Comparison of ENCODE assay signal across 1 cellular context in the genomic region with DNA sequence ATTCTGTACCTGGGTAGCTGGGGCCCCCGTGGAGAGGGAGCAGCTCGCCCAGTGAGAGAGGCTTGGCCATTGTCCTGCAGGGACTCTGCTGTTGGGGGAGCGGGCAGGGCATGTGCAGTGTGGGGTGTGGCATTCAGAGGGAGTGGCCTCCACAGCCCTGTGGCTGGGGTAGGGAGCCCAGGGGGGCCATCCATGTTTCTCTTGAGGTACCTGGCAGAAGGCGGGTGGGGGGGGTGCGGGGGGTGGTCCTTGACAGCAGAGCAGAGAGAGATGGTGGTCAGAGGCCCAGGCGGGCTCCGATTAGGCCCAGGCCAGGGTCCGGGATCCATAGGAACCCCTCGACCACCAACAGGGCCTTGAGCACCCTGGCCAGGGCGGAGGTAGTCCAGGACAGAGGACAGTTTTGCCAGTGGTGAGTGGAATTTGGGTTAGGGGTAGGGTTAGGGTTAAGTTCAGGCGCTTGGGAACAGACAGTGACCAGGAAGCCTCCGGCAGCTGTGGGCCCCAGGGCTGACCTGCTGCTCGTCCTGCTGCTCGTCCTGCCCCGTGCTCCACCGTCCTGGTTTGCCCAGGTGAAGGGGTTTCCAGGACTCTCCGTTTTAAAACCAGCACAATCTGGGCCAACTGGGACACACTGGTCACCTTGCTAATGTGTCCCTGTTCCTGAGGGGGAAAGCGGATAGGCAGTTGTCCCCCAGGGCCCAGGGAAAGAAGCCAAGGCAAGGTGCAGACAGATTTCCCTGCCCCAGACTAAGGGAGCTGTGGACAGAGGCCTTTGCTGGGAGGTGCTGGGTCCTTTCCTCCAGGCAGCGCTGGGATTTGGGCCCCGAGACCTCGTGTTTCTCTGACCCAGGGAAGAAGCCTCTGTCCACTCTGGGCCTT.
TF ChIP-seq lines count a peak whose summit lies in the region.

No MANE protein-coding gene starts in this region.

TF ChIP-seq in GM23338, 12 proteins besides CTCF, POLR2A, EP300 and RAD21 (continued from another document):
- TF ChIP-seq REST (IDR thresholded peaks at IDR 0.05; ENCODE audit: unreplicated experiment) (no peak), JUNB (IDR thresholded peaks at IDR 0.05; ENCODE audit: unreplicated experiment) (no peak), ETS1 (IDR thresholded peaks at IDR 0.05) (no peak), ZNF331 (CRISPR knock-in tag; IDR thresholded peaks at IDR 0.05; ENCODE audit: low read depth) (no peak), STAT1 (IDR thresholded peaks at IDR 0.05; ENCODE audit: unreplicated experiment) (no peak), EZH2phosphoT487 (IDR thresholded peaks at IDR 0.05; ENCODE audit: unreplicated experiment) (no peak), ZNF114 (CRISPR knock-in tag; IDR thresholded peaks at IDR 0.05) (no peak)
- TF ChIP-seq, protein P1, sequence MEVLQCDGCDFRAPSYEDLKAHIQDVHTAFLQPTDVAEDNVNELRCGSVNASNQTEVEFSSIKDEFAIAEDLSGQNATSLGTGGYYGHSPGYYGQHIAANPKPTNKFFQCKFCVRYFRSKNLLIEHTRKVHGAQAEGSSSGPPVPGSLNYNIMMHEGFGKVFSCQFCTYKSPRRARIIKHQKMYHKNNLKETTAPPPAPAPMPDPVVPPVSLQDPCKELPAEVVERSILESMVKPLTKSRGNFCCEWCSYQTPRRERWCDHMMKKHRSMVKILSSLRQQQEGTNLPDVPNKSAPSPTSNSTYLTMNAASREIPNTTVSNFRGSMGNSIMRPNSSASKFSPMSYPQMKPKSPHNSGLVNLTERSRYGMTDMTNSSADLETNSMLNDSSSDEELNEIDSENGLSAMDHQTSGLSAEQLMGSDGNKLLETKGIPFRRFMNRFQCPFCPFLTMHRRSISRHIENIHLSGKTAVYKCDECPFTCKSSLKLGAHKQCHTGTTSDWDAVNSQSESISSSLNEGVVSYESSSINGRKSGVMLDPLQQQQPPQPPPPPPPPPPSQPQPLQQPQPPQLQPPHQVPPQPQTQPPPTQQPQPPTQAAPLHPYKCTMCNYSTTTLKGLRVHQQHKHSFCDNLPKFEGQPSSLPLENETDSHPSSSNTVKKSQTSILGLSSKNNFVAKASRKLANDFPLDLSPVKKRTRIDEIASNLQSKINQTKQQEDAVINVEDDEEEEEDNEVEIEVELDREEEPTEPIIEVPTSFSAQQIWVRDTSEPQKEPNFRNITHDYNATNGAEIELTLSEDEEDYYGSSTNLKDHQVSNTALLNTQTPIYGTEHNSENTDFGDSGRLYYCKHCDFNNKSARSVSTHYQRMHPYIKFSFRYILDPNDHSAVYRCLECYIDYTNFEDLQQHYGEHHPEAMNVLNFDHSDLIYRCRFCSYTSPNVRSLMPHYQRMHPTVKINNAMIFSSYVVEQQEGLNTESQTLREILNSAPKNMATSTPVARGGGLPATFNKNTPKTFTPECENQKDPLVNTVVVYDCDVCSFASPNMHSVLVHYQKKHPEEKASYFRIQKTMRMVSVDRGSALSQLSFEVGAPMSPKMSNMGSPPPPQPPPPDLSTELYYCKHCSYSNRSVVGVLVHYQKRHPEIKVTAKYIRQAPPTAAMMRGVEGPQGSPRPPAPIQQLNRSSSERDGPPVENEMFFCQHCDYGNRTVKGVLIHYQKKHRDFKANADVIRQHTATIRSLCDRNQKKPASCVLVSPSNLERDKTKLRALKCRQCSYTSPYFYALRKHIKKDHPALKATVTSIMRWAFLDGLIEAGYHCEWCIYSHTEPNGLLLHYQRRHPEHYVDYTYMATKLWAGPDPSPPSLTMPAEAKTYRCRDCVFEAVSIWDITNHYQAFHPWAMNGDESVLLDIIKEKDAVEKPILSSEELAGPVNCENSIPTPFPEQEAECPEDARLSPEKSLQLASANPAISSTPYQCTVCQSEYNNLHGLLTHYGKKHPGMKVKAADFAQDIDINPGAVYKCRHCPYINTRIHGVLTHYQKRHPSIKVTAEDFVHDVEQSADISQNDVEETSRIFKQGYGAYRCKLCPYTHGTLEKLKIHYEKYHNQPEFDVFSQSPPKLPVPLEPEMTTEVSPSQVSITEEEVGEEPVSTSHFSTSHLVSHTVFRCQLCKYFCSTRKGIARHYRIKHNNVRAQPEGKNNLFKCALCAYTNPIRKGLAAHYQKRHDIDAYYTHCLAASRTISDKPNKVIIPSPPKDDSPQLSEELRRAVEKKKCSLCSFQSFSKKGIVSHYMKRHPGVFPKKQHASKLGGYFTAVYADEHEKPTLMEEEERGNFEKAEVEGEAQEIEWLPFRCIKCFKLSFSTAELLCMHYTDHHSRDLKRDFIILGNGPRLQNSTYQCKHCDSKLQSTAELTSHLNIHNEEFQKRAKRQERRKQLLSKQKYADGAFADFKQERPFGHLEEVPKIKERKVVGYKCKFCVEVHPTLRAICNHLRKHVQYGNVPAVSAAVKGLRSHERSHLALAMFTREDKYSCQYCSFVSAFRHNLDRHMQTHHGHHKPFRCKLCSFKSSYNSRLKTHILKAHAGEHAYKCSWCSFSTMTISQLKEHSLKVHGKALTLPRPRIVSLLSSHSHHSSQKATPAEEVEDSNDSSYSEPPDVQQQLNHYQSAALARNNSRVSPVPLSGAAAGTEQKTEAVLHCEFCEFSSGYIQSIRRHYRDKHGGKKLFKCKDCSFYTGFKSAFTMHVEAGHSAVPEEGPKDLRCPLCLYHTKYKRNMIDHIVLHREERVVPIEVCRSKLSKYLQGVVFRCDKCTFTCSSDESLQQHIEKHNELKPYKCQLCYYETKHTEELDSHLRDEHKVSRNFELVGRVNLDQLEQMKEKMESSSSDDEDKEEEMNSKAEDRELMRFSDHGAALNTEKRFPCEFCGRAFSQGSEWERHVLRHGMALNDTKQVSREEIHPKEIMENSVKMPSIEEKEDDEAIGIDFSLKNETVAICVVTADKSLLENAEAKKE (CRISPR knock-in tag; IDR thresholded peaks at IDR 0.05): no peak
